9 cellular contexts compared by ENCODE assay signal in genomic region chr2:97935719-97936161, GRCh38.
A peak's percentile ranks its signal among the peaks of the same experiment; 100 is the strongest.
DNase-seq lines count a peak whose midpoint lies in the region; ATAC-seq and TF ChIP-seq lines count a peak whose summit lies in the region.
"Had no signal": no experiment of that assay in that cellular context is flagged by ENCODE, and none has a peak within 500 bp of the region (broad histone marks: within the 10 kb centered on the region; RNA-seq: fewer than 3 reads in every experiment).

No MANE protein-coding gene starts in this region.

- no peaks in the 10 kb centered on the region for H3K36me3 ChIP-seq in skeletal muscle tissue (ENCODE audit: control insufficient read depth in 3 of 3, insufficient read depth in 3 of 3, low read length in 3 of 3)
- H3K36me3 ChIP-seq: neutrophil had no signal

- intact Hi-C loops in activated CD8-positive, alpha-beta T cell treated with anti-CD3 and anti-CD28 coated beads for 36 hours (cut with micrococcal nuclease) = no loop called here
- intact Hi-C loops in CD14-positive monocyte (cut with micrococcal nuclease) = no loop called here

- peak overlapping the region in 2 of 3 donors; percentile 27 to 54 for H3K9ac ChIP-seq in skeletal muscle tissue (ENCODE audit: low read depth in 1 of 3, low read length in 3 of 3)

- peak overlapping the region in 2 of 3 donors; percentile 14 to 17 for H3K4me3 ChIP-seq in skeletal muscle tissue (ENCODE audit: low read length in 3 of 3)

- peaks cover 19 to 30% (median 26%) of the 10 kb centered on the region in 3 donors for H3K4me1 ChIP-seq in skeletal muscle tissue (ENCODE audit: control insufficient read depth in 3 of 3, insufficient read depth in 3 of 3, low read length in 3 of 3)

- H3K27me3 ChIP-seq in skeletal muscle tissue (ENCODE audit: control insufficient read depth in 3 of 3, insufficient read depth in 3 of 3, low read length in 3 of 3) = no peaks in the 10 kb centered on the region
- H3K27me3 ChIP-seq: neutrophil had no signal

- ATAC-seq in activated CD8-positive, alpha-beta T cell treated with anti-CD3 and anti-CD28 coated beads for 36 hours = no peak
- ATAC-seq in activated CD8-positive, alpha-beta T cell treated with anti-CD3 and anti-CD28 coated beads, Interleukin-2, amount 10 ng/mL, durations not matched to agents 7 days and 5 days = no peak
- ATAC-seq in GM21576 (IDR thresholded peaks at IDR 0.05; ENCODE audit: unreplicated experiment) = no peak

- H3K4me1 Mint-ChIP-seq in activated CD8-positive, alpha-beta T cell treated with anti-CD3 and anti-CD28 coated beads for 36 hours (ENCODE audit: low read depth) = peaks cover 73% of the 10 kb centered on the region
- peaks cover 19% of the 10 kb centered on the region for H3K4me1 Mint-ChIP-seq in activated CD8-positive, alpha-beta T cell treated with anti-CD3 and anti-CD28 coated beads, Interleukin-2, amount 10 ng/mL, durations not matched to agents 7 days and 5 days (ENCODE audit: low read depth)
- peaks cover 78% of the 10 kb centered on the region for H3K4me1 Mint-ChIP-seq in CD14-positive monocyte

- no peak for TF ChIP-seq CTCF in activated CD8-positive, alpha-beta T cell treated with anti-CD3 and anti-CD28 coated beads for 36 hours (IDR thresholded peaks at IDR 0.05)
- TF ChIP-seq CTCF in CD14-positive monocyte (IDR thresholded peaks at IDR 0.05) = no peak

- H3K27me3 Mint-ChIP-seq in activated CD8-positive, alpha-beta T cell treated with anti-CD3 and anti-CD28 coated beads for 36 hours = no peaks in the 10 kb centered on the region
- no peaks in the 10 kb centered on the region for H3K27me3 Mint-ChIP-seq in activated CD8-positive, alpha-beta T cell treated with anti-CD3 and anti-CD28 coated beads, Interleukin-2, amount 10 ng/mL, durations not matched to agents 7 days and 5 days (ENCODE audit: low read depth)
- H3K27me3 Mint-ChIP-seq in CD14-positive monocyte (ENCODE audit: low read depth in 3 of 3) = peaks cover 0 to 2% (median 0%) of the 10 kb centered on the region in 3 donors

- no peaks in the 10 kb centered on the region for H3K9me3 ChIP-seq in skeletal muscle tissue (ENCODE audit: control insufficient read depth in 3 of 3, low read length in 3 of 3)
- H3K9me3 ChIP-seq: neutrophil had no signal

- H3K27ac ChIP-seq in skeletal muscle tissue (ENCODE audit: low read depth, low read length) = peak overlapping the region; percentile 75
- H3K27ac ChIP-seq: neutrophil had no signal

- POLR2A ChIA-PET in activated CD8-positive, alpha-beta T cell treated with anti-CD3 and anti-CD28 coated beads for 36 hours (lab: Charles Lee) = no interaction called here
- POLR2A ChIA-PET in activated CD8-positive, alpha-beta T cell treated with anti-CD3 and anti-CD28 coated beads, Interleukin-2, amount 10 ng/mL, durations not matched to agents 7 days and 5 days (lab: Charles Lee) = no interaction called here

- peaks cover 6% of the 10 kb centered on the region for H3K36me3 Mint-ChIP-seq in activated CD8-positive, alpha-beta T cell treated with anti-CD3 and anti-CD28 coated beads for 36 hours (ENCODE audit: low read depth)
- peaks cover 11% of the 10 kb centered on the region for H3K36me3 Mint-ChIP-seq in activated CD8-positive, alpha-beta T cell treated with anti-CD3 and anti-CD28 coated beads, Interleukin-2, amount 10 ng/mL, durations not matched to agents 7 days and 5 days (ENCODE audit: low read depth)
- H3K36me3 Mint-ChIP-seq in CD14-positive monocyte = peaks cover 3% of the 10 kb centered on the region in 2 donors

- H3K27ac Mint-ChIP-seq in activated CD8-positive, alpha-beta T cell treated with anti-CD3 and anti-CD28 coated beads for 36 hours = no peak overlapping the region
- H3K27ac Mint-ChIP-seq in activated CD8-positive, alpha-beta T cell treated with anti-CD3 and anti-CD28 coated beads, Interleukin-2, amount 10 ng/mL, durations not matched to agents 7 days and 5 days = no peak overlapping the region
- peak overlapping the region in 1 of 7 donors; percentile 8 for H3K27ac Mint-ChIP-seq in CD14-positive monocyte

- peaks cover 6% of the 10 kb centered on the region for H3K9me3 Mint-ChIP-seq in activated CD8-positive, alpha-beta T cell treated with anti-CD3 and anti-CD28 coated beads for 36 hours
- peaks cover 4% of the 10 kb centered on the region for H3K9me3 Mint-ChIP-seq in activated CD8-positive, alpha-beta T cell treated with anti-CD3 and anti-CD28 coated beads, Interleukin-2, amount 10 ng/mL, durations not matched to agents 7 days and 5 days (ENCODE audit: insufficient read depth)
- H3K9me3 Mint-ChIP-seq in CD14-positive monocyte = peaks cover 0 to 4% (median 0%) of the 10 kb centered on the region in 7 donors

- no peak overlapping the region for H3K4me3 Mint-ChIP-seq in activated CD8-positive, alpha-beta T cell treated with anti-CD3 and anti-CD28 coated beads for 36 hours
- H3K4me3 Mint-ChIP-seq in activated CD8-positive, alpha-beta T cell treated with anti-CD3 and anti-CD28 coated beads, Interleukin-2, amount 10 ng/mL, durations not matched to agents 7 days and 5 days = no peak overlapping the region
- no peak overlapping the region for H3K4me3 Mint-ChIP-seq in CD14-positive monocyte

- CTCF ChIA-PET in activated CD8-positive, alpha-beta T cell treated with anti-CD3 and anti-CD28 coated beads for 36 hours (lab: Charles Lee) = interaction anchor here (1.0 kb wide), 1 partner anchor 27 kb away, joined by 3 read pairs; no protein-coding TSS in a partner anchor
- CTCF ChIA-PET in activated CD8-positive, alpha-beta T cell treated with anti-CD3 and anti-CD28 coated beads, Interleukin-2, amount 10 ng/mL, durations not matched to agents 7 days and 5 days (lab: Charles Lee) = no interaction called here

- peak; percentile 7 for DNase-seq in activated CD8-positive, alpha-beta T cell treated with anti-CD3 and anti-CD28 coated beads for 36 hours
- DNase-seq in activated CD8-positive, alpha-beta T cell treated with anti-CD3 and anti-CD28 coated beads, Interleukin-2, amount 10 ng/mL, durations not matched to agents 7 days and 5 days = no peak
- DNase-seq in M059J (ENCODE audit: low read depth) (peak; percentile 80), epidermal melanocyte (ENCODE audit: insufficient read length, low spot score) (peak; percentile 22), CD14-positive monocyte (ENCODE audit: low spot score) (no peak), NCI-H446 treated with DMSO at 0.1 percent for 48 hours (lab: John Stamatoyannopoulos, UW) (no peak)

Comparison
In these comparisons a context has a peak if more than half of its experiments do, and no peak if none do; other contexts are left out.
1. DNase-seq: peak in activated CD8-positive, alpha-beta T cell treated with anti-CD3 and anti-CD28 coated beads for 36 hours (single experiment), M059J (single experiment) and epidermal melanocyte (single experiment); none in activated CD8-positive, alpha-beta T cell treated with anti-CD3 and anti-CD28 coated beads, Interleukin-2, amount 10 ng/mL, durations not matched to agents 7 days and 5 days (single experiment), CD14-positive monocyte (single experiment) and NCI-H446 treated with DMSO at 0.1 percent for 48 hours (single experiment).